ENCODE assay signal across 8 cellular contexts in the genomic region with DNA sequence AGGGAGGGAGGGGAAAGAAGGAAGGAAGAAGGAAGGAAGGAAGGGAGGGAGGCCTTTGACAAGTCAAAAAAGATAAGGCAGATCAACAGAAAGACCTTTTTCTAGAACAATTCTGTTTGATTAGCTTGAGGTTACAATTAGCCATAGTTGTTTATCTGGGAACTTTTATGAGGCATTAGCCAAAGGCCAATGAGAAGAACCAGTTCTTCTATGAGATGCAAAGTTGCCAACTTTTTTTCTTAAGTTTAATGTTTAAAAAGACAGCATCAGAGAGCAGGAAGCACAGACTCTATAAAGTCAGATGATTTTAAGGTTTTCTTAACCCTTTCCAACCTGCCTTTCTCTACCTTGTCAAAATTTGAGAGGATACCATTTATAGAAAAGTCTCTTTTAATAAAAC.
"Had no signal": no experiment of that assay in that cellular context is flagged by ENCODE, and none has a peak within 500 bp of the region (broad histone marks: within the 10 kb centered on the region; RNA-seq: fewer than 3 reads in every experiment).

No MANE protein-coding gene starts in this region.

- H3K4me3 ChIP-seq: GM23248, HAP-1 had no signal

- H3K36me3 ChIP-seq: HAP-1 had no signal

- H3K4me1 ChIP-seq: HAP-1 had no signal

- ATAC-seq: HCT116, HepG2 had no signal

- H3K9me3 ChIP-seq: HAP-1 had no signal

- H3K27ac ChIP-seq: GM23248, HL-60 had no signal

- H2AFZ ChIP-seq: GM23248 had no signal

- DNase-seq: GM23248, GOT3, H7, KG1 had no signal
